9 cellular contexts compared by ENCODE assay signal in genomic region chr9:27194401-27195091, GRCh38.
DNase-seq lines count a peak whose midpoint lies in the region; ATAC-seq and TF ChIP-seq lines count a peak whose summit lies in the region.
"Had no signal": no experiment of that assay in that cellular context is flagged by ENCODE, and none has a peak within 500 bp of the region (broad histone marks: within the 10 kb centered on the region; RNA-seq: fewer than 3 reads in every experiment).

No MANE protein-coding gene starts in this region.

- 48% methylated on average over 5 of the region's 5 CpGs for WGBS in esophagus squamous epithelium, 2 donors

- H3K9me3 ChIP-seq in esophagus squamous epithelium: no peaks in the 10 kb centered on the region

- no peaks in the 10 kb centered on the region for H3K36me3 Mint-ChIP-seq in chondrocyte (ENCODE audit: low read depth)
- H3K36me3 Mint-ChIP-seq in nephron progenitor cell (ENCODE audit: low read depth): peaks cover 5% of the 10 kb centered on the region
- H3K36me3 Mint-ChIP-seq in naive thymus-derived CD8-positive, alpha-beta T cell: no peaks in the 10 kb centered on the region

- intact Hi-C loops in esophagus squamous epithelium (cut with DNase I): no loop called here

- H3K27me3 Mint-ChIP-seq in chondrocyte (ENCODE audit: low read depth) (no peaks in the 10 kb centered on the region), nephron progenitor cell (ENCODE audit: low read depth, poor library complexity) (no peaks in the 10 kb centered on the region)
- H3K27me3 Mint-ChIP-seq in naive thymus-derived CD8-positive, alpha-beta T cell: peaks cover 0 to 6% (median 0%) of the 10 kb centered on the region in 5 donors

- H3K4me1 ChIP-seq in esophagus squamous epithelium: peaks cover 0 to 7% (median 6%) of the 10 kb centered on the region in 3 donors

- no peaks in the 10 kb centered on the region for H3K27me3 ChIP-seq in esophagus squamous epithelium

- peaks cover 68% of the 10 kb centered on the region for H3K4me1 Mint-ChIP-seq in chondrocyte (ENCODE audit: low read depth)
- peaks cover 7% of the 10 kb centered on the region for H3K4me1 Mint-ChIP-seq in nephron progenitor cell
- H3K4me1 Mint-ChIP-seq in naive thymus-derived CD8-positive, alpha-beta T cell: no peaks in the 10 kb centered on the region

- peak; percentile 77 for DNase-seq in Daoy (ENCODE audit: low read depth)
- DNase-seq in HS-27A (ENCODE audit: low read depth): peak; percentile 55
- DNase-seq in chondrocyte (ENCODE audit: low spot score): no peak
- no peak for DNase-seq in nephron progenitor cell
- no peak for DNase-seq in esophagus squamous epithelium (lab: John Stamatoyannopoulos, UW)
- no peak for DNase-seq in naive thymus-derived CD8-positive, alpha-beta T cell
- no peak for DNase-seq in NOMO-1 treated with dmso at 0.1 percent for 144 hours (lab: John Stamatoyannopoulos, UW; ENCODE audit: unreplicated experiment)
- DNase-seq: NCI-H1694 treated with DMSO at 0.1 percent for 48 hours had no signal

- peak overlapping the region; percentile 18 for H3K4me3 Mint-ChIP-seq in chondrocyte (ENCODE audit: unreplicated experiment)
- no peak overlapping the region for H3K4me3 Mint-ChIP-seq in nephron progenitor cell
- no peak overlapping the region for H3K4me3 Mint-ChIP-seq in naive thymus-derived CD8-positive, alpha-beta T cell

- no peak for TF ChIP-seq POLR2A in esophagus squamous epithelium (IDR thresholded peaks at IDR 0.05)

- ATAC-seq in GM21786 (IDR thresholded peaks at IDR 0.05; ENCODE audit: unreplicated experiment): no peak
- ATAC-seq in naive thymus-derived CD8-positive, alpha-beta T cell: no peak

- TF ChIP-seq CTCF in chondrocyte (IDR thresholded peaks at IDR 0.05) (no peak), nephron progenitor cell (IDR thresholded peaks at IDR 0.05) (no peak), esophagus squamous epithelium (IDR thresholded peaks at IDR 0.05) (no peak)

- H3K27ac ChIP-seq in esophagus squamous epithelium: peak overlapping the region in 2 of 4 donors; percentile 14 to 44

- H3K4me3 ChIP-seq in esophagus squamous epithelium: no peak overlapping the region

- H3K27ac Mint-ChIP-seq in chondrocyte (ENCODE audit: unreplicated experiment) (peak overlapping the region; percentile 88), nephron progenitor cell (peak overlapping the region; percentile 20)
- H3K27ac Mint-ChIP-seq in naive thymus-derived CD8-positive, alpha-beta T cell: no peak overlapping the region

- peaks cover 3% of the 10 kb centered on the region for H3K9me3 Mint-ChIP-seq in chondrocyte (ENCODE audit: low read depth)
- no peaks in the 10 kb centered on the region for H3K9me3 Mint-ChIP-seq in nephron progenitor cell
- no peaks in the 10 kb centered on the region for H3K9me3 Mint-ChIP-seq in naive thymus-derived CD8-positive, alpha-beta T cell

- POLR2A ChIA-PET in naive thymus-derived CD8-positive, alpha-beta T cell (lab: Charles Lee): no interaction called here

- H3K36me3 ChIP-seq in esophagus squamous epithelium: no peaks in the 10 kb centered on the region

Comparison
In these comparisons a context has a peak if more than half of its experiments do, and no peak if none do; other contexts are left out.
1. DNase-seq: peak in Daoy (single experiment) and HS-27A (single experiment); none in chondrocyte (single experiment), nephron progenitor cell (single experiment), esophagus squamous epithelium (single experiment), naive thymus-derived CD8-positive, alpha-beta T cell (0 of 10) and NOMO-1 treated with dmso at 0.1 percent for 144 hours (single experiment).
2. H3K27ac Mint-ChIP-seq: peak in chondrocyte (single experiment) and nephron progenitor cell (single experiment); none in naive thymus-derived CD8-positive, alpha-beta T cell (0 of 10).